8 cellular contexts compared by ENCODE assay signal in genomic region chr16:30052671-30053372, GRCh38. TPM values are rescaled to one million over a fixed set of nuclear protein-coding genes. Genes with fewer than 3 reads are reported as not detected.
DNase-seq lines count a peak whose midpoint lies in the region; TF ChIP-seq lines count a peak whose summit lies in the region.

No MANE protein-coding gene starts in this region.

- intact Hi-C loops in Calu3 (cut with micrococcal nuclease; ENCODE audit: unreplicated experiment) = no loop called here

- no peaks in the 10 kb centered on the region for H3K27me3 Mint-ChIP-seq in Calu3 (ENCODE audit: unreplicated experiment)

- TSS peak; percentile 67 for BruUV-seq in Calu3 (replicated peaks; lab: Mats Ljungman, UMichigan)

- H3K4me1 ChIP-seq in subcutaneous abdominal adipose tissue (ENCODE audit: control insufficient read depth in 5 of 5, insufficient read depth in 5 of 5, low read length in 5 of 5) = peaks cover 0 to 20% (median 11%) of the 10 kb centered on the region in 5 donors

- H3K36me3 Mint-ChIP-seq in Calu3 (ENCODE audit: insufficient read depth, unreplicated experiment) = peaks cover 36% of the 10 kb centered on the region

- H3K36me3 ChIP-seq in subcutaneous abdominal adipose tissue (ENCODE audit: control insufficient read depth in 5 of 5, insufficient read depth in 5 of 5, low read length in 5 of 5) = no peaks in the 10 kb centered on the region

- H3K9ac ChIP-seq in subcutaneous abdominal adipose tissue (ENCODE audit: low read length in 5 of 5) = peak overlapping the region in 4 of 5 donors; percentile 51 to 72 (median 69)

- H3K27ac ChIP-seq in subcutaneous abdominal adipose tissue (ENCODE audit: low read depth, low read length) = peak overlapping the region; percentile 54

- H3K4me3 ChIP-seq in subcutaneous abdominal adipose tissue (ENCODE audit: low read depth in 1 of 5, low read length in 5 of 5) = peak overlapping the region; percentile 73 to 86 (median 76)

- CTCF ChIA-PET in Calu3 (lab: Charles Lee) = interaction anchor here (0.9 to 1.8 kb wide), 2 partner anchors 13 kb away, joined by 3 to 4 read pairs; partner anchors contain the start of gene ALDOA

- DNase-seq in Calu3 (peak; percentile 98), GOT3 (lab: John Stamatoyannopoulos, UW) (peak; percentile 80), NAMALWA (ENCODE audit: low spot score) (peak; percentile 92), SK-MEL-5 (ENCODE audit: low read depth, low spot score) (peak; percentile 85), germinal center (ENCODE audit: low spot score) (peak; percentile 92), nucleus accumbens (lab: John Stamatoyannopoulos, UW) (peak in 55 of 56 donors; percentile 42 to 92 (median 80))
- peak; percentile 91 for DNase-seq in activated naive CD4-positive, alpha-beta T cell treated with Interleukin-2 at 50 U/mL for 16 hours

- peak overlapping the region; percentile 76 for H3K4me3 Mint-ChIP-seq in Calu3 (ENCODE audit: low read depth, unreplicated experiment)

- no peaks in the 10 kb centered on the region for H3K27me3 ChIP-seq in subcutaneous abdominal adipose tissue (ENCODE audit: control insufficient read depth in 5 of 5, insufficient read depth in 4 of 5, low read length in 5 of 5)

- TF ChIP-seq CTCF in Calu3 (IDR thresholded peaks at IDR 0.05; ENCODE audit: unreplicated experiment) = no peak

- in situ Hi-C loops in SK-MEL-5 (cut with HindIII; ENCODE audit: low pct_unique_long_range_greater_than_20kb, low sequenced_read_pairs) = no loop called here

- H3K27ac Mint-ChIP-seq in Calu3 (ENCODE audit: unreplicated experiment) = peak overlapping the region; percentile 69

- no peaks in the 10 kb centered on the region for H3K9me3 ChIP-seq in subcutaneous abdominal adipose tissue (ENCODE audit: control insufficient read depth in 5 of 5, low read length in 5 of 5)

- no peaks in the 10 kb centered on the region for H3K9me3 Mint-ChIP-seq in Calu3 (ENCODE audit: low read depth, unreplicated experiment)

- H3K4me1 Mint-ChIP-seq in Calu3 (ENCODE audit: low read depth, unreplicated experiment) = peaks cover 31% of the 10 kb centered on the region

RNA-seq across cellular contexts. Expression of gene ALDOA, which starts 12.7 kb away (rescaled TPM):
- total RNA-seq in Calu3 (2022) = 1,549 and 1,562 TPM in 2 replicates
- total RNA-seq in SK-MEL-5 (2014; rRNA removed; shearing (Covaris generic)) = 1,063 and 1,100 TPM in 2 replicates
- 1,234 and 1,278 TPM in 2 replicates for polyA plus RNA-seq in SK-MEL-5 (2015; cell fraction: cytosol; rRNA removed)
- polyA plus RNA-seq in SK-MEL-5 (2015; cell fraction: nucleus; rRNA removed) = 341 and 353 TPM in 2 replicates

RNA-seq across cellular contexts. Expression of gene TLCD3B, which starts 21.8 kb away (rescaled TPM):
- total RNA-seq in Calu3 (2022) = 0.90 and 1.5 TPM in 2 replicates
- not detected in 2 replicates for total RNA-seq in SK-MEL-5 (2014; rRNA removed; shearing (Covaris generic))
- polyA plus RNA-seq in SK-MEL-5 (2015; cell fraction: cytosol; rRNA removed) = not detected in 2 replicates
- 0.93 TPM in 1 of 2 replicates, not detected in the other for polyA plus RNA-seq in SK-MEL-5 (2015; cell fraction: nucleus; rRNA removed)

RNA-seq across cellular contexts. Expression of gene PPP4C, which starts 23.0 kb away (rescaled TPM):
- 184 and 187 TPM in 2 replicates for total RNA-seq in Calu3 (2022)
- total RNA-seq in SK-MEL-5 (2014; rRNA removed; shearing (Covaris generic)) = 70.7 and 79.1 TPM in 2 replicates
- 89.7 and 104 TPM in 2 replicates for polyA plus RNA-seq in SK-MEL-5 (2015; cell fraction: cytosol; rRNA removed)
- 84.3 and 86.0 TPM in 2 replicates for polyA plus RNA-seq in SK-MEL-5 (2015; cell fraction: nucleus; rRNA removed)

RNA-seq across cellular contexts. Expression of gene C16orf92, which starts 29.8 kb away (rescaled TPM):
- not detected in 2 replicates for total RNA-seq in Calu3 (2022)
- total RNA-seq in SK-MEL-5 (2014; rRNA removed; shearing (Covaris generic)) = not detected in 2 replicates
- polyA plus RNA-seq in SK-MEL-5 (2015; cell fraction: cytosol; rRNA removed) = not detected in 2 replicates
- polyA plus RNA-seq in SK-MEL-5 (2015; cell fraction: nucleus; rRNA removed) = not detected in 2 replicates

RNA-seq across cellular contexts. Expression of gene TBX6, which starts 38.9 kb away (rescaled TPM):
- total RNA-seq in Calu3 (2022) = 3.6 and 4.7 TPM in 2 replicates
- 0.08 and 0.24 TPM in 2 replicates for total RNA-seq in SK-MEL-5 (2014; rRNA removed; shearing (Covaris generic))
- polyA plus RNA-seq in SK-MEL-5 (2015; cell fraction: cytosol; rRNA removed) = 0.70 and 1.1 TPM in 2 replicates
- 2.2 and 3.6 TPM in 2 replicates for polyA plus RNA-seq in SK-MEL-5 (2015; cell fraction: nucleus; rRNA removed)

Comparison
In these comparisons a context has a peak if more than half of its experiments do, and no peak if none do; other contexts are left out.
1. Peak in every context shown above with its lines: DNase-seq, H3K4me3 ChIP-seq and H3K27ac ChIP-seq.